ENCODE assay signal across 9 cellular contexts in genomic region chr12:7108042-7108927, GRCh38. TPM values are rescaled to one million over a fixed set of nuclear protein-coding genes. Genes with fewer than 3 reads are reported as not detected.
A peak's percentile ranks its signal among the peaks of the same experiment; 100 is the strongest.
DNase-seq lines count a peak whose midpoint lies in the region; ATAC-seq and TF ChIP-seq lines count a peak whose summit lies in the region.
"Had no signal": no experiment of that assay in that cellular context is flagged by ENCODE, and none has a peak within 500 bp of the region (broad histone marks: within the 10 kb centered on the region; RNA-seq: fewer than 3 reads in every experiment).

No MANE protein-coding gene starts in this region.

- H4K20me1 ChIP-seq in SU-DHL-6 (ENCODE audit: low read depth, low read length), result no peaks in the 10 kb centered on the region

- H3K9me3 ChIP-seq in SU-DHL-6 (ENCODE audit: insufficient read depth, low read length), result peaks cover 7% of the 10 kb centered on the region
- H3K9me3 ChIP-seq in right cardiac atrium (ENCODE audit: control insufficient read depth, low read length), result no peaks in the 10 kb centered on the region
- peaks cover 0 to 9% (median 2%) of the 10 kb centered on the region in 3 donors for H3K9me3 ChIP-seq in gastrocnemius medialis

- H3K4me1 ChIP-seq in right cardiac atrium (ENCODE audit: control insufficient read depth, insufficient read depth, low read length), result peaks cover 2% of the 10 kb centered on the region
- peaks cover 18% of the 10 kb centered on the region in 2 donors for H3K4me1 ChIP-seq in gastrocnemius medialis

- in situ Hi-C loops in gastrocnemius medialis (cut with MboI; ENCODE audit: low sequenced_read_pairs in 4 of 4), result loop anchor here in 3 of 4 donors (5.0 to 25.0 kb wide), 3 partner anchors 46 to 196 kb away; partner anchors contain the start of genes ATN1 (in 1 of the 3), C12orf57 (in 1 of the 3), C1S (in 1 of the 3) and ENO2 (in 1 of the 3)

- H3K4me3 Mint-ChIP-seq in activated naive CD8-positive, alpha-beta T cell treated with anti-CD3 and anti-CD28 coated beads, Interleukin-2, amount 50 U/mL, for 24 hours, result peak overlapping the region; percentile 95

- no peaks in the 10 kb centered on the region for H3K79me2 ChIP-seq in SU-DHL-6 (ENCODE audit: insufficient read depth, low read length)

- H3K4me2 ChIP-seq in SU-DHL-6 (ENCODE audit: low read depth, low read length, poor library complexity, severe bottlenecking), result peak overlapping the region; percentile 99

- H3K4me3 ChIP-seq in SU-DHL-6 (ENCODE audit: insufficient read depth, low read length, poor library complexity, severe bottlenecking) (peak overlapping the region; percentile 79), right cardiac atrium (ENCODE audit: low read length) (peak overlapping the region; percentile 55), gastrocnemius medialis (peak overlapping the region; percentile 55 to 70 (median 64))

- peaks cover 12% of the 10 kb centered on the region for H3K9me3 Mint-ChIP-seq in activated naive CD8-positive, alpha-beta T cell treated with anti-CD3 and anti-CD28 coated beads, Interleukin-2, amount 50 U/mL, for 24 hours

- intact Hi-C loops in right cardiac atrium (cut with DNase I) (loop anchor here in 2 of 4 donors (5.0 to 10.0 kb wide), 2 partner anchors 46 to 153 kb away; partner anchors contain the start of genes C1S (in 1 of the 2) and PTPN6 (in 1 of the 2)), gastrocnemius medialis (cut with DNase I; ENCODE audit: low total_unique reads) (loop anchor here (1.0 to 5.0 kb wide), 5 partner anchors 15 to 183 kb away; partner anchors contain the start of gene C12orf57)

- H3K27ac ChIP-seq in SU-DHL-6 (ENCODE audit: low read depth, low read length) (peak overlapping the region; percentile 49; the same call in 1 of the 2 replicates), right cardiac atrium (ENCODE audit: low read length) (peak overlapping the region; percentile 90), gastrocnemius medialis (peak overlapping the region; percentile 88 to 92 (median 89))

- H3K27me3 Mint-ChIP-seq in activated naive CD8-positive, alpha-beta T cell treated with anti-CD3 and anti-CD28 coated beads, Interleukin-2, amount 50 U/mL, for 24 hours, result no peaks in the 10 kb centered on the region

- TF ChIP-seq CTCF in SU-DHL-6 (IDR thresholded peaks at IDR 0.05; ENCODE audit: insufficient read depth, low read length, poor library complexity, severe bottlenecking) (no peak), gastrocnemius medialis (IDR thresholded peaks at IDR 0.05 in 4 of 5, conservative IDR thresholded peaks at IDR 0.05 in 1 of 5) (no peak)

- ATAC-seq in GM21367 (IDR thresholded peaks at IDR 0.05; ENCODE audit: unreplicated experiment) (peak; percentile 88), right cardiac atrium (peak; percentile 92), gastrocnemius medialis (peak; percentile 48 to 57)
- peak; percentile 96 for ATAC-seq in activated naive CD8-positive, alpha-beta T cell treated with anti-CD3 and anti-CD28 coated beads, Interleukin-2, amount 50 U/mL, for 24 hours

- no peaks in the 10 kb centered on the region for H3K9me2 ChIP-seq in SU-DHL-6 (replicated peaks; ENCODE audit: insufficient read depth, low read length)

- H3K27me3 ChIP-seq in SU-DHL-6 (ENCODE audit: low read length), result no peaks in the 10 kb centered on the region
- no peaks in the 10 kb centered on the region for H3K27me3 ChIP-seq in right cardiac atrium (ENCODE audit: control insufficient read depth, insufficient read depth)
- H3K27me3 ChIP-seq in gastrocnemius medialis, result no peaks in the 10 kb centered on the region

- no peaks in the 10 kb centered on the region; the same call in 1 of the 2 replicates for H3F3A ChIP-seq in SU-DHL-6 (ENCODE audit: insufficient read depth)

- peak overlapping the region; percentile 88 for H2AFZ ChIP-seq in SU-DHL-6 (ENCODE audit: low read depth, low read length, severe bottlenecking)

- no peaks in the 10 kb centered on the region; the same call in 1 of the 2 replicates for H3K36me3 ChIP-seq in SU-DHL-6 (ENCODE audit: low read length)
- peaks cover 0 to 22% of the 10 kb centered on the region in 2 donors for H3K36me3 ChIP-seq in gastrocnemius medialis

- peak; percentile 16 to 30 for TF ChIP-seq POLR2A in gastrocnemius medialis (IDR thresholded peaks at IDR 0.05)

- H3K36me3 Mint-ChIP-seq in activated naive CD8-positive, alpha-beta T cell treated with anti-CD3 and anti-CD28 coated beads, Interleukin-2, amount 50 U/mL, for 24 hours (ENCODE audit: low read depth), result peaks cover 27% of the 10 kb centered on the region

- DNase-seq in DMS79 (lab: John Stamatoyannopoulos, UW), result peak; percentile 70
- DNase-seq in HT1080 (ENCODE audit: low read depth), result peak; percentile 83
- DNase-seq in activated naive CD8-positive, alpha-beta T cell treated with anti-CD3 and anti-CD28 coated beads, Interleukin-2, amount 50 U/mL, for 24 hours, result peak; percentile 79
- peak; percentile 82 to 93 (median 90) for DNase-seq in right cardiac atrium
- peak; percentile 50 to 76 for DNase-seq in gastrocnemius medialis
- no peak for DNase-seq in cerebellum (ENCODE audit: low spot score)

- H3K9ac ChIP-seq in SU-DHL-6 (ENCODE audit: low read length), result peak overlapping the region; percentile 82

- H3K27ac Mint-ChIP-seq in activated naive CD8-positive, alpha-beta T cell treated with anti-CD3 and anti-CD28 coated beads, Interleukin-2, amount 50 U/mL, for 24 hours, result peak overlapping the region; percentile 97

- peaks cover 35% of the 10 kb centered on the region for H3K4me1 Mint-ChIP-seq in activated naive CD8-positive, alpha-beta T cell treated with anti-CD3 and anti-CD28 coated beads, Interleukin-2, amount 50 U/mL, for 24 hours

- WGBS in right cardiac atrium, result 12% methylated on average over 33 of the region's 33 CpGs

RNA-seq across cellular contexts. Expression of gene C1RL, which starts 0.7 kb away (rescaled TPM):
- 18.0 and 20.3 TPM in 2 replicates for total RNA-seq in HT1080 (2014; rRNA removed; shearing (Covaris generic))
- 20.0 and 22.5 TPM in 2 replicates for polyA plus RNA-seq in HT1080 (2015; cell fraction: cytosol; rRNA removed)
- polyA plus RNA-seq in HT1080 (2015; cell fraction: nucleus; rRNA removed), result 24.1 and 35.1 TPM in 2 replicates
- total RNA-seq in right cardiac atrium, result 10 to 100 TPM; 17.6 to 29.6 (median 21.6) TPM
- 16.7 TPM for polyA plus RNA-seq in right cardiac atrium
- total RNA-seq in gastrocnemius medialis, result 10 to 100 TPM; 15.0 to 18.7 (median 16.7) TPM
- 7.1 TPM for total RNA-seq in cerebellum

RNA-seq across cellular contexts. Expression of gene C1R, which starts 16.0 kb away (rescaled TPM):
- total RNA-seq in HT1080 (2014; rRNA removed; shearing (Covaris generic)), result 1.3 and 2.3 TPM in 2 replicates
- 1.9 and 3.3 TPM in 2 replicates for polyA plus RNA-seq in HT1080 (2015; cell fraction: cytosol; rRNA removed)
- 8.9 and 15.4 TPM in 2 replicates for polyA plus RNA-seq in HT1080 (2015; cell fraction: nucleus; rRNA removed)
- 100 to 1,000 TPM; 245 to 447 (median 372) TPM for total RNA-seq in right cardiac atrium
- polyA plus RNA-seq in right cardiac atrium, result 201 TPM
- 10 to 100 TPM; 47.5 to 97.8 (median 74.9) TPM for total RNA-seq in gastrocnemius medialis
- 4.6 TPM for total RNA-seq in cerebellum

RNA-seq across cellular contexts. Expression of gene RBP5, which starts 20.4 kb away (rescaled TPM):
- total RNA-seq in HT1080 (2014; rRNA removed; shearing (Covaris generic)), result not detected in 2 replicates
- not detected in 2 replicates for polyA plus RNA-seq in HT1080 (2015; cell fraction: cytosol; rRNA removed)
- 0.14 and 0.57 TPM in 2 replicates for polyA plus RNA-seq in HT1080 (2015; cell fraction: nucleus; rRNA removed)
- total RNA-seq in right cardiac atrium, result 1 to 10 TPM in 1 of 4 donors, under 1 TPM in 2, not detected in 1; 0.47 to 1.7 (median 0.65) TPM
- polyA plus RNA-seq in right cardiac atrium, result 0.77 TPM
- total RNA-seq in gastrocnemius medialis, result not detected
- total RNA-seq in cerebellum, result 0.27 TPM
- total RNA-seq: pulmonary artery endothelial cell had no signal

RNA-seq across cellular contexts. Expression of gene CLSTN3, which starts 21.9 kb away (rescaled TPM):
- 7.7 and 14.0 TPM in 2 replicates for total RNA-seq in HT1080 (2014; rRNA removed; shearing (Covaris generic))
- 7.9 and 13.1 TPM in 2 replicates for polyA plus RNA-seq in HT1080 (2015; cell fraction: cytosol; rRNA removed)
- 81.6 and 107 TPM in 2 replicates for polyA plus RNA-seq in HT1080 (2015; cell fraction: nucleus; rRNA removed)
- 10 to 100 TPM in 3 of 4 donors, 1 to 10 TPM in 1; 7.0 to 11.1 (median 10.7) TPM for total RNA-seq in right cardiac atrium
- polyA plus RNA-seq in right cardiac atrium, result 13.6 TPM
- 1 to 10 TPM; 1.2 to 3.5 (median 2.4) TPM for total RNA-seq in gastrocnemius medialis
- 57.6 TPM for total RNA-seq in cerebellum

RNA-seq across cellular contexts. Expression of gene C1S, which starts 47.8 kb away (rescaled TPM):
- 1.8 and 3.3 TPM in 2 replicates for total RNA-seq in HT1080 (2014; rRNA removed; shearing (Covaris generic))
- polyA plus RNA-seq in HT1080 (2015; cell fraction: cytosol; rRNA removed), result 2.0 and 2.2 TPM in 2 replicates
- polyA plus RNA-seq in HT1080 (2015; cell fraction: nucleus; rRNA removed), result 13.6 and 15.9 TPM in 2 replicates
- total RNA-seq in right cardiac atrium, result 100 to 1,000 TPM; 162 to 288 (median 238) TPM
- polyA plus RNA-seq in right cardiac atrium, result 126 TPM
- 10 to 100 TPM; 58.1 to 90.8 (median 85.9) TPM for total RNA-seq in gastrocnemius medialis
- 14.7 TPM for total RNA-seq in cerebellum
